Comparison of ENCODE assay signal across 7 cellular contexts in genomic region chrX:15759886-15760285, GRCh38. TPM values are rescaled to one million over a fixed set of nuclear protein-coding genes. Genes with fewer than 3 reads are reported as not detected.
DNase-seq lines count a peak whose midpoint lies in the region; ATAC-seq and TF ChIP-seq lines count a peak whose summit lies in the region.
"Not testable (repeated sequence)": the region's sequence is repeated elsewhere in the genome, so short reads cannot be mapped to it uniquely, and the experiment has no call there.

No MANE protein-coding gene starts in this region.

- H3K4me3 Mint-ChIP-seq in CD8-positive, alpha-beta T cell; activated CD4-positive, alpha-beta T cell treated with anti-CD3 and anti-CD28 coated beads for 36 hours; activated CD8-positive, alpha-beta T cell treated with anti-CD3 and anti-CD28 coated beads, Interleukin-2, amount 10 ng/mL, durations not matched to agents 7 days and 5 days; activated naive CD8-positive, alpha-beta T cell treated with anti-CD3 and anti-CD28 coated beads for 36 hours: not testable (repeated sequence)
- H3K4me3 Mint-ChIP-seq in activated T-helper 17 cell treated with anti-CD3 and anti-CD28 coated beads, Interleukin-2, amount 50 U/mL, for 72 hours: peak overlapping the region; percentile 54
- peak overlapping the region in 4 of 5 donors; percentile 21 to 27 (median 26) for H3K4me3 Mint-ChIP-seq in immature natural killer cell
- peak overlapping the region; percentile 56 for H3K4me3 Mint-ChIP-seq in natural killer cell treated with Interleukin-12 subunit alpha and Interleukin-12 subunit beta and Interleukin-15 and Interleukin-18, amount 100 ng/mL, for 72 hours

- H3K27ac ChIP-seq in CD8-positive, alpha-beta T cell (ENCODE audit: low read depth, low read length): not testable (repeated sequence)

- not testable (repeated sequence) for H3K9me3 Mint-ChIP-seq in CD8-positive, alpha-beta T cell; activated CD4-positive, alpha-beta T cell treated with anti-CD3 and anti-CD28 coated beads for 36 hours (ENCODE audit: low read depth); activated CD8-positive, alpha-beta T cell treated with anti-CD3 and anti-CD28 coated beads, Interleukin-2, amount 10 ng/mL, durations not matched to agents 7 days and 5 days (ENCODE audit: insufficient read depth); activated T-helper 17 cell treated with anti-CD3 and anti-CD28 coated beads, Interleukin-2, amount 50 U/mL, for 72 hours; activated naive CD8-positive, alpha-beta T cell treated with anti-CD3 and anti-CD28 coated beads for 36 hours; immature natural killer cell; natural killer cell treated with Interleukin-12 subunit alpha and Interleukin-12 subunit beta and Interleukin-15 and Interleukin-18, amount 100 ng/mL, for 72 hours

- H3K36me3 ChIP-seq in CD8-positive, alpha-beta T cell (ENCODE audit: insufficient read depth, low read length): not testable (repeated sequence)

- CTCF ChIA-PET in CD8-positive, alpha-beta T cell (lab: Charles Lee): interaction anchor here (0.6 to 2.2 kb wide), 3 partner anchors 13 to 911 kb away, joined by 4 to 7 read pairs (median 4); no protein-coding TSS in a partner anchor
- CTCF ChIA-PET in activated CD4-positive, alpha-beta T cell treated with anti-CD3 and anti-CD28 coated beads for 36 hours (lab: Charles Lee): interaction anchor here (1.8 kb wide), 1 partner anchor 11 kb away, joined by 7 read pairs; no protein-coding TSS in a partner anchor
- CTCF ChIA-PET in activated CD8-positive, alpha-beta T cell treated with anti-CD3 and anti-CD28 coated beads, Interleukin-2, amount 10 ng/mL, durations not matched to agents 7 days and 5 days (lab: Charles Lee): interaction anchor here (1.0 to 1.9 kb wide), 2 partner anchors 9 kb away, joined by 3 to 4 read pairs; no protein-coding TSS in a partner anchor

- not testable (repeated sequence) for DNase-seq in CD8-positive, alpha-beta T cell; activated CD8-positive, alpha-beta T cell treated with anti-CD3 and anti-CD28 coated beads, Interleukin-2, amount 10 ng/mL, durations not matched to agents 7 days and 5 days; activated naive CD8-positive, alpha-beta T cell treated with anti-CD3 and anti-CD28 coated beads for 36 hours; immature natural killer cell; natural killer cell treated with Interleukin-12 subunit alpha and Interleukin-12 subunit beta and Interleukin-15 and Interleukin-18, amount 100 ng/mL, for 72 hours (ENCODE audit: low spot score)
- DNase-seq in activated CD4-positive, alpha-beta T cell treated with anti-CD3 and anti-CD28 coated beads for 36 hours: peak; percentile 17

- H3K36me3 Mint-ChIP-seq in CD8-positive, alpha-beta T cell: peaks cover 26% of the 10 kb centered on the region
- not testable (repeated sequence) for H3K36me3 Mint-ChIP-seq in activated CD4-positive, alpha-beta T cell treated with anti-CD3 and anti-CD28 coated beads for 36 hours (ENCODE audit: low read depth); activated CD8-positive, alpha-beta T cell treated with anti-CD3 and anti-CD28 coated beads, Interleukin-2, amount 10 ng/mL, durations not matched to agents 7 days and 5 days (ENCODE audit: low read depth); activated T-helper 17 cell treated with anti-CD3 and anti-CD28 coated beads, Interleukin-2, amount 50 U/mL, for 72 hours (ENCODE audit: low read depth); activated naive CD8-positive, alpha-beta T cell treated with anti-CD3 and anti-CD28 coated beads for 36 hours; natural killer cell treated with Interleukin-12 subunit alpha and Interleukin-12 subunit beta and Interleukin-15 and Interleukin-18, amount 100 ng/mL, for 72 hours
- H3K36me3 Mint-ChIP-seq in immature natural killer cell: peaks cover 6 to 10% (median 7%) of the 10 kb centered on the region in 3 donors

- H3K27ac Mint-ChIP-seq in CD8-positive, alpha-beta T cell: peak overlapping the region; percentile 27
- H3K27ac Mint-ChIP-seq in activated CD4-positive, alpha-beta T cell treated with anti-CD3 and anti-CD28 coated beads for 36 hours: peak overlapping the region; percentile 60
- peak overlapping the region; percentile 20 for H3K27ac Mint-ChIP-seq in activated CD8-positive, alpha-beta T cell treated with anti-CD3 and anti-CD28 coated beads, Interleukin-2, amount 10 ng/mL, durations not matched to agents 7 days and 5 days
- peak overlapping the region; percentile 88 for H3K27ac Mint-ChIP-seq in activated T-helper 17 cell treated with anti-CD3 and anti-CD28 coated beads, Interleukin-2, amount 50 U/mL, for 72 hours
- peak overlapping the region; percentile 73 for H3K27ac Mint-ChIP-seq in activated naive CD8-positive, alpha-beta T cell treated with anti-CD3 and anti-CD28 coated beads for 36 hours
- H3K27ac Mint-ChIP-seq in immature natural killer cell: peak overlapping the region; percentile 70 to 96 (median 94)
- H3K27ac Mint-ChIP-seq in natural killer cell treated with Interleukin-12 subunit alpha and Interleukin-12 subunit beta and Interleukin-15 and Interleukin-18, amount 100 ng/mL, for 72 hours: peak overlapping the region; percentile 81 to 88

- peaks cover 47% of the 10 kb centered on the region for H3K4me1 Mint-ChIP-seq in CD8-positive, alpha-beta T cell (ENCODE audit: low read depth)
- H3K4me1 Mint-ChIP-seq in activated CD4-positive, alpha-beta T cell treated with anti-CD3 and anti-CD28 coated beads for 36 hours: peaks cover 42% of the 10 kb centered on the region
- H3K4me1 Mint-ChIP-seq in activated CD8-positive, alpha-beta T cell treated with anti-CD3 and anti-CD28 coated beads, Interleukin-2, amount 10 ng/mL, durations not matched to agents 7 days and 5 days (ENCODE audit: low read depth): peaks cover 26% of the 10 kb centered on the region
- peaks cover 34% of the 10 kb centered on the region for H3K4me1 Mint-ChIP-seq in activated T-helper 17 cell treated with anti-CD3 and anti-CD28 coated beads, Interleukin-2, amount 50 U/mL, for 72 hours
- peaks cover 27% of the 10 kb centered on the region for H3K4me1 Mint-ChIP-seq in activated naive CD8-positive, alpha-beta T cell treated with anti-CD3 and anti-CD28 coated beads for 36 hours
- H3K4me1 Mint-ChIP-seq in immature natural killer cell: peaks cover 56 to 75% of the 10 kb centered on the region in 2 donors
- peaks cover 40 to 48% of the 10 kb centered on the region in 2 donors for H3K4me1 Mint-ChIP-seq in natural killer cell treated with Interleukin-12 subunit alpha and Interleukin-12 subunit beta and Interleukin-15 and Interleukin-18, amount 100 ng/mL, for 72 hours (ENCODE audit: low read depth in 2 of 2)

- TF ChIP-seq CTCF in CD8-positive, alpha-beta T cell (IDR thresholded peaks at IDR 0.05): not testable (repeated sequence)

- ATAC-seq in CD8-positive, alpha-beta T cell; activated CD8-positive, alpha-beta T cell treated with anti-CD3 and anti-CD28 coated beads, Interleukin-2, amount 10 ng/mL, durations not matched to agents 7 days and 5 days; natural killer cell treated with Interleukin-12 subunit alpha and Interleukin-12 subunit beta and Interleukin-15 and Interleukin-18, amount 100 ng/mL, for 72 hours: not testable (repeated sequence)
- ATAC-seq in activated CD4-positive, alpha-beta T cell treated with anti-CD3 and anti-CD28 coated beads for 36 hours: peak; percentile 10
- peak; percentile 74 for ATAC-seq in activated T-helper 17 cell treated with anti-CD3 and anti-CD28 coated beads, Interleukin-2, amount 50 U/mL, for 72 hours (replicated peaks)

- H3K4me3 ChIP-seq in CD8-positive, alpha-beta T cell (ENCODE audit: low read depth, low read length): not testable (repeated sequence)

- intact Hi-C loops in CD8-positive, alpha-beta T cell (cut with DNase I, micrococcal nuclease): loop anchor here (2.0 to 10.0 kb wide), 6 partner anchors 21 to 685 kb away; partner anchors contain the start of genes AP1S2 (in 1 of the 2), CA5B (in 1 of the 2) and ZRSR2 (in 1 of the 2)
- intact Hi-C loops in activated CD4-positive, alpha-beta T cell treated with anti-CD3 and anti-CD28 coated beads for 36 hours (cut with DNase I, micrococcal nuclease): loop anchor here in 1 of 2 experiments (2.0 to 10.0 kb wide), 3 partner anchors 213 to 675 kb away; no protein-coding TSS in a partner anchor

- H3K9me3 ChIP-seq in CD8-positive, alpha-beta T cell (ENCODE audit: low read length): not testable (repeated sequence)

- POLR2A ChIA-PET in CD8-positive, alpha-beta T cell (lab: Charles Lee); activated CD4-positive, alpha-beta T cell treated with anti-CD3 and anti-CD28 coated beads for 36 hours (lab: Charles Lee): not testable (repeated sequence)
- POLR2A ChIA-PET in activated CD8-positive, alpha-beta T cell treated with anti-CD3 and anti-CD28 coated beads, Interleukin-2, amount 10 ng/mL, durations not matched to agents 7 days and 5 days (lab: Charles Lee): interaction anchor here (3.4 kb wide), 1 partner anchor 21 kb away, joined by 17 read pairs; the partner anchor contains the start of gene CA5B

- H3K27me3 Mint-ChIP-seq in CD8-positive, alpha-beta T cell (ENCODE audit: low read depth); activated CD4-positive, alpha-beta T cell treated with anti-CD3 and anti-CD28 coated beads for 36 hours; activated CD8-positive, alpha-beta T cell treated with anti-CD3 and anti-CD28 coated beads, Interleukin-2, amount 10 ng/mL, durations not matched to agents 7 days and 5 days (ENCODE audit: low read depth); activated T-helper 17 cell treated with anti-CD3 and anti-CD28 coated beads, Interleukin-2, amount 50 U/mL, for 72 hours; activated naive CD8-positive, alpha-beta T cell treated with anti-CD3 and anti-CD28 coated beads for 36 hours; immature natural killer cell (ENCODE audit: low read depth in 3 of 3); natural killer cell treated with Interleukin-12 subunit alpha and Interleukin-12 subunit beta and Interleukin-15 and Interleukin-18, amount 100 ng/mL, for 72 hours: not testable (repeated sequence)

- H3K27me3 ChIP-seq in CD8-positive, alpha-beta T cell (ENCODE audit: insufficient read depth, low read length): not testable (repeated sequence)

- H3K4me1 ChIP-seq in CD8-positive, alpha-beta T cell (ENCODE audit: insufficient read depth, low read length): peaks cover 25% of the 10 kb centered on the region

RNA-seq across cellular contexts. Expression of gene CA5B, which starts 21.8 kb away (rescaled TPM):
- total RNA-seq in CD8-positive, alpha-beta T cell: 10 to 100 TPM; 33.9 to 35.2 TPM
- total RNA-seq in activated CD4-positive, alpha-beta T cell treated with anti-CD3 and anti-CD28 coated beads for 36 hours: 10 to 100 TPM; 13.3 to 17.7 TPM
- total RNA-seq in activated CD8-positive, alpha-beta T cell treated with anti-CD3 and anti-CD28 coated beads, Interleukin-2, amount 10 ng/mL, durations not matched to agents 7 days and 5 days: 10 to 100 TPM; 16.2 to 16.6 TPM
- 10 to 100 TPM; 14.5 to 45.9 TPM for total RNA-seq in activated T-helper 17 cell treated with anti-CD3 and anti-CD28 coated beads, Interleukin-2, amount 50 U/mL, for 72 hours
- 1 to 10 TPM; 5.4 to 5.9 TPM for total RNA-seq in activated naive CD8-positive, alpha-beta T cell treated with anti-CD3 and anti-CD28 coated beads for 36 hours
- polyA plus RNA-seq in immature natural killer cell: 10 to 100 TPM; 66.3 to 79.1 (median 73.4) TPM
- total RNA-seq in natural killer cell treated with Interleukin-12 subunit alpha and Interleukin-12 subunit beta and Interleukin-15 and Interleukin-18, amount 100 ng/mL, for 72 hours: 10 to 100 TPM; 21.1 to 52.1 TPM

RNA-seq across cellular contexts. Expression of gene ZRSR2, which starts 30.4 kb away (rescaled TPM):
- 10 to 100 TPM; 21.1 to 21.2 TPM for total RNA-seq in CD8-positive, alpha-beta T cell
- 10 to 100 TPM; 12.4 TPM for total RNA-seq in activated CD4-positive, alpha-beta T cell treated with anti-CD3 and anti-CD28 coated beads for 36 hours
- 10 to 100 TPM; 15.9 to 16.0 TPM for total RNA-seq in activated CD8-positive, alpha-beta T cell treated with anti-CD3 and anti-CD28 coated beads, Interleukin-2, amount 10 ng/mL, durations not matched to agents 7 days and 5 days
- 10 to 100 TPM; 10.0 to 11.6 TPM for total RNA-seq in activated T-helper 17 cell treated with anti-CD3 and anti-CD28 coated beads, Interleukin-2, amount 50 U/mL, for 72 hours
- 10 to 100 TPM; 11.2 to 12.5 TPM for total RNA-seq in activated naive CD8-positive, alpha-beta T cell treated with anti-CD3 and anti-CD28 coated beads for 36 hours
- 10 to 100 TPM; 13.5 to 34.1 (median 15.7) TPM for polyA plus RNA-seq in immature natural killer cell
- total RNA-seq in natural killer cell treated with Interleukin-12 subunit alpha and Interleukin-12 subunit beta and Interleukin-15 and Interleukin-18, amount 100 ng/mL, for 72 hours: 10 to 100 TPM; 21.4 to 28.6 TPM

Comparison
In these comparisons a context has a peak if more than half of its experiments do, and no peak if none do; other contexts are left out.
1. H3K27ac Mint-ChIP-seq: peak in every context shown above with its lines; median percentile 94 in immature natural killer cell; 88 in activated T-helper 17 cell treated with anti-CD3 and anti-CD28 coated beads, Interleukin-2, amount 50 U/mL, for 72 hours; 84 in natural killer cell treated with Interleukin-12 subunit alpha and Interleukin-12 subunit beta and Interleukin-15 and Interleukin-18, amount 100 ng/mL, for 72 hours; 73 in activated naive CD8-positive, alpha-beta T cell treated with anti-CD3 and anti-CD28 coated beads for 36 hours; 60 in activated CD4-positive, alpha-beta T cell treated with anti-CD3 and anti-CD28 coated beads for 36 hours; 27 in CD8-positive, alpha-beta T cell; 20 in activated CD8-positive, alpha-beta T cell treated with anti-CD3 and anti-CD28 coated beads, Interleukin-2, amount 10 ng/mL, durations not matched to agents 7 days and 5 days.